Comparison of ENCODE assay signal across 1 cellular context in genomic region chr12:130775953-130776856, GRCh38.
A peak's percentile ranks its signal among the peaks of the same experiment; 100 is the strongest.
TF ChIP-seq lines count a peak whose summit lies in the region.

No MANE protein-coding gene starts in this region.

TF ChIP-seq in HepG2, 621 proteins besides CTCF, POLR2A, EP300 and RAD21 (continued from another document and continues in another):
- TF ChIP-seq ZNF687 (CRISPR knock-in tag; IDR thresholded peaks at IDR 0.05) (peak; percentile 75), HOMEZ (CRISPR knock-in tag; IDR thresholded peaks at IDR 0.05; ENCODE audit: low read depth) (peak; percentile 49; the same call in 1 of the 2 replicates), ZNF772 (CRISPR knock-in tag; IDR thresholded peaks at IDR 0.05) (peak; percentile 75; the same call in 1 of the 2 replicates), MATR3 (CRISPR knock-in tag; IDR thresholded peaks at IDR 0.05) (no peak), ZNF484 (CRISPR knock-in tag; IDR thresholded peaks at IDR 0.05; ENCODE audit: borderline replicate concordance, low read depth) (no peak), SCMH1 (CRISPR knock-in tag; IDR thresholded peaks at IDR 0.05; ENCODE audit: borderline replicate concordance) (no peak), TOPORS (CRISPR knock-in tag; IDR thresholded peaks at IDR 0.05) (no peak), HIC2 (CRISPR knock-in tag; IDR thresholded peaks at IDR 0.05; ENCODE audit: low read depth) (0 out of 2 replicates have a peak, but pooled peaks have one; percentile 42), ZNF691 (CRISPR knock-in tag; IDR thresholded peaks at IDR 0.05; ENCODE audit: borderline replicate concordance, low read depth) (0 out of 2 replicates have a peak, but pooled peaks have one; percentile 16), ZFP62 (CRISPR knock-in tag; IDR thresholded peaks at IDR 0.05) (0 out of 2 replicates have a peak, but pooled peaks have one; percentile 35), TBP (CRISPR knock-in tag; IDR thresholded peaks at IDR 0.05) (no peak), USF2 (IDR thresholded peaks at IDR 0.05; ENCODE audit: low read depth, low read length) (no peak), USF2 (CRISPR knock-in tag; IDR thresholded peaks at IDR 0.05; ENCODE audit: borderline replicate concordance) (no peak), ZNF768 (CRISPR knock-in tag; IDR thresholded peaks at IDR 0.05) (peak; percentile 52; the same call in 1 of the 2 replicates), SAP130 (CRISPR knock-in tag; IDR thresholded peaks at IDR 0.05; ENCODE audit: low read depth) (peak; percentile 86), SIN3B (IDR thresholded peaks at IDR 0.05; ENCODE audit: low read length) (no peak), RXRA (CRISPR knock-in tag; IDR thresholded peaks at IDR 0.05) (peak; percentile 53), TIGD3 (CRISPR knock-in tag; IDR thresholded peaks at IDR 0.05; ENCODE audit: borderline replicate concordance) (no peak), ZNF256 (CRISPR knock-in tag; conservative IDR thresholded peaks at IDR 0.05) (no peak), ZNF10 (CRISPR knock-in tag; IDR thresholded peaks at IDR 0.05; ENCODE audit: borderline replicate concordance, low read depth) (no peak), ZNF142 (CRISPR knock-in tag; IDR thresholded peaks at IDR 0.05) (no peak), MEIS1 (CRISPR knock-in tag; IDR thresholded peaks at IDR 0.05; ENCODE audit: borderline replicate concordance) (no peak), ZSCAN31 (CRISPR knock-in tag; IDR thresholded peaks at IDR 0.05; ENCODE audit: low read depth) (peak; percentile 87), ZNF660 (CRISPR knock-in tag; IDR thresholded peaks at IDR 0.05; ENCODE audit: borderline replicate concordance, low read depth) (no peak), FOXO4 (CRISPR knock-in tag; conservative IDR thresholded peaks at IDR 0.05) (no peak), HOXD1 (CRISPR knock-in tag; IDR thresholded peaks at IDR 0.05) (peak; percentile 48; the same call in 1 of the 2 replicates), PHF21A (CRISPR knock-in tag; IDR thresholded peaks at IDR 0.05) (peak; percentile 94), KDM5A (IDR thresholded peaks at IDR 0.05; ENCODE audit: borderline replicate concordance, low read length) (peak; percentile 43; the same call in 1 of the 2 replicates), SPEN (CRISPR knock-in tag; IDR thresholded peaks at IDR 0.05; ENCODE audit: low read depth) (no peak), ZNF350 (CRISPR knock-in tag; IDR thresholded peaks at IDR 0.05; ENCODE audit: borderline replicate concordance, low read depth) (peak; percentile 49; the same call in 1 of the 2 replicates), TEAD3 (CRISPR knock-in tag; optimal IDR thresholded peaks at IDR 0.05; ENCODE audit: borderline replicate concordance) (no peak), ZNF737 (CRISPR knock-in tag; IDR thresholded peaks at IDR 0.05; ENCODE audit: borderline replicate concordance) (no peak), EHMT2 (IDR thresholded peaks at IDR 0.05; ENCODE audit: borderline replicate concordance, low read depth, low read length) (peak; percentile 90; the same call in 1 of the 2 replicates), ZNF782 (CRISPR knock-in tag; IDR thresholded peaks at IDR 0.05; ENCODE audit: borderline replicate concordance) (no peak), BRF2 (CRISPR knock-in tag; IDR thresholded peaks at IDR 0.05) (no peak), HMG20B (CRISPR knock-in tag; conservative IDR thresholded peaks at IDR 0.05) (peak; percentile 56; the same call in 1 of the 2 replicates), NFE2L1 (CRISPR knock-in tag; IDR thresholded peaks at IDR 0.05; ENCODE audit: borderline replicate concordance) (no peak), TCF12 (IDR thresholded peaks at IDR 0.05) (no peak), TCF12 (CRISPR knock-in tag; IDR thresholded peaks at IDR 0.05) (no peak), MED13 (CRISPR knock-in tag; IDR thresholded peaks at IDR 0.05) (peak; percentile 19; the same call in 1 of the 2 replicates), ZNF816 (CRISPR knock-in tag; IDR thresholded peaks at IDR 0.05; ENCODE audit: borderline replicate concordance) (no peak), POLR2G (IDR thresholded peaks at IDR 0.05; ENCODE audit: low read depth, low read length) (peak; percentile 86)
